In the genomic region with DNA sequence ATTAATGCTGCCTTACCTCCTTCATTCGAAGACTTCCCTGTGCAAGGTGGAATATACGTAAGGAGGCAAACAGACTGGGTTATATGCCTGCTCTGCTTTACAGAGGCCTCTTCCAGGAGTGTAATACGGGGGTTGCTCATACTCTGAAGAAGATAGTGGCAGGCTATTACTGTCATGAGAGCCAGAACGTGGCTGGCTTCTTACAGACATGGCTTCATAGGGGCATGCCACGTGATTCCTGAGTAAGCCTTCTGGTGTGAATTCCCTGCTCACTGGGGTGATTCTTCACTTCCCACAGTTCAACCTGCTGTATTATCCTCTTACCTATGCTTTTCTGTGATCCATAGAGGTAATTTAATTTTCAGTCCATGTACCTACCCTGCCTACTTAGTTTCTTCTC, we compare ENCODE assay signal across 16 cellular contexts.
DNase-seq lines count a peak whose midpoint lies in the region.
"Had no signal": no experiment of that assay in that cellular context is flagged by ENCODE, and none has a peak within 500 bp of the region (broad histone marks: within the 10 kb centered on the region; RNA-seq: fewer than 3 reads in every experiment).

No MANE protein-coding gene starts in this region.

- peak; percentile 25 for DNase-seq in HK-2 (ENCODE audit: unreplicated experiment)
- peak; percentile 53 for DNase-seq in cerebellar cortex (ENCODE audit: low spot score)
- DNase-seq in kidney tubule cell (ENCODE audit: low spot score): peak; percentile 70
- DNase-seq in cerebellar nuclear complex (lab: John Stamatoyannopoulos, UW): no peak
- no peak for DNase-seq in stimulated activated CD4-positive, alpha-beta T cell treated with anti-CD3 and anti-CD28 coated beads, Interleukin-2, amount 100 ng/mL, for 48 hours
- DNase-seq in NCI-H2227 (lab: John Stamatoyannopoulos, UW; ENCODE audit: unreplicated experiment): no peak
- DNase-seq: ACHN; BE2C; C1 segment of cervical spinal cord; CD8-positive, alpha-beta memory T cell; COR-L47; DMS 273 treated with DMSO at 0.1 percent for 48 hours; DMS53; DND-41; EL; HCEC 1CT had no signal

Comparison
In these comparisons a context has a peak if more than half of its experiments do, and no peak if none do; other contexts are left out.
1. DNase-seq: peak in HK-2 (single experiment), cerebellar cortex (single experiment) and kidney tubule cell (single experiment); none in cerebellar nuclear complex (0 of 2), stimulated activated CD4-positive, alpha-beta T cell treated with anti-CD3 and anti-CD28 coated beads, Interleukin-2, amount 100 ng/mL, for 48 hours (0 of 2) and NCI-H2227 (single experiment).